Comparison of ENCODE assay signal across 9 cellular contexts in genomic region chr3:170178631-170179030, GRCh38. TPM values are rescaled to one million over a fixed set of nuclear protein-coding genes. Genes with fewer than 3 reads are reported as not detected.
DNase-seq lines count a peak whose midpoint lies in the region; ATAC-seq and TF ChIP-seq lines count a peak whose summit lies in the region.
"Had no signal": no experiment of that assay in that cellular context is flagged by ENCODE, and none has a peak within 500 bp of the region (broad histone marks: within the 10 kb centered on the region; RNA-seq: fewer than 3 reads in every experiment).

No MANE protein-coding gene starts in this region.

- intact Hi-C loops in stomach (cut with DNase I; ENCODE audit: low total_unique reads), result no loop called here
- intact Hi-C loops in thyroid gland (cut with DNase I), result no loop called here

- DNase-seq in activated CD4-positive, CD25-positive, alpha-beta regulatory T cell (lab: John Stamatoyannopoulos, UW), result peak; percentile 2 to 27 (median 7)
- no peak for DNase-seq in activated CD4-positive, CD25-positive, alpha-beta regulatory T cell treated with anti-CD3 and anti-CD28 coated beads, Interleukin-2, amount 50 U/mL, for 72 hours
- DNase-seq in activated CD4-positive, alpha-beta T cell treated with anti-CD3 and anti-CD28 coated beads for 48 hours, result peak; percentile 52
- DNase-seq in glutamatergic neuron (no peak), stomach (no peak), GM10266 (ENCODE audit: extremely low spot score) (no peak), thyroid gland (no peak)
- DNase-seq: NCI-H1930 had no signal

- H3K36me3 Mint-ChIP-seq in glutamatergic neuron (ENCODE audit: unreplicated experiment), result peaks cover 4% of the 10 kb centered on the region

- TF ChIP-seq POLR2A in stomach (IDR thresholded peaks at IDR 0.05) (no peak), thyroid gland (IDR thresholded peaks at IDR 0.05) (no peak)

- no peaks in the 10 kb centered on the region for H3K27me3 Mint-ChIP-seq in glutamatergic neuron (ENCODE audit: unreplicated experiment)

- WGBS in stomach, 5 donors, result 28 to 49% (median 34%) methylated on average over 3 of the region's 3 CpGs
- WGBS in thyroid gland, 2 donors, result 81 to 89% methylated on average over 3 of the region's 3 CpGs

- H3K36me3 ChIP-seq in stomach, result peaks cover 21 to 49% (median 48%) of the 10 kb centered on the region in 4 donors
- peaks cover 19 to 22% of the 10 kb centered on the region in 2 donors for H3K36me3 ChIP-seq in thyroid gland

- no peak overlapping the region for H3K4me3 Mint-ChIP-seq in glutamatergic neuron (ENCODE audit: unreplicated experiment)

- peak overlapping the region; percentile 1 for H3K27ac Mint-ChIP-seq in glutamatergic neuron (ENCODE audit: unreplicated experiment)

- no peak for ATAC-seq in GM19328 (IDR thresholded peaks at IDR 0.05; ENCODE audit: unreplicated experiment)

- H3K4me3 ChIP-seq in stomach, result peak overlapping the region in 2 of 4 donors; percentile 72 to 76
- no peak overlapping the region for H3K4me3 ChIP-seq in thyroid gland (replicated peaks in 1 of 3)

- H3K9me3 ChIP-seq in stomach, result no peaks in the 10 kb centered on the region
- H3K9me3 ChIP-seq in thyroid gland, result no peaks in the 10 kb centered on the region

- H3K4me1 ChIP-seq in stomach (peaks cover 9 to 69% (median 56%) of the 10 kb centered on the region in 4 donors), thyroid gland (peaks cover 13 to 18% of the 10 kb centered on the region in 2 donors)

- H3K27me3 ChIP-seq in stomach, result no peaks in the 10 kb centered on the region
- no peaks in the 10 kb centered on the region for H3K27me3 ChIP-seq in thyroid gland

- peaks cover 11% of the 10 kb centered on the region for H3K4me1 Mint-ChIP-seq in glutamatergic neuron (ENCODE audit: low read depth, unreplicated experiment)

- peak overlapping the region in 3 of 5 donors; percentile 23 to 97 (median 30) for H3K27ac ChIP-seq in stomach
- H3K27ac ChIP-seq in thyroid gland, result no peak overlapping the region

- H3K9me3 Mint-ChIP-seq in glutamatergic neuron (ENCODE audit: unreplicated experiment), result peaks cover 4% of the 10 kb centered on the region

- TF ChIP-seq EP300 in stomach (IDR thresholded peaks at IDR 0.05), result no peak

- no peak for TF ChIP-seq CTCF in glutamatergic neuron (IDR thresholded peaks at IDR 0.05; ENCODE audit: partially characterized antibody, unreplicated experiment)
- TF ChIP-seq CTCF in stomach (IDR thresholded peaks at IDR 0.05), result no peak
- no peak for TF ChIP-seq CTCF in GM10266 (IDR thresholded peaks at IDR 0.05; ENCODE audit: control insufficient read depth, insufficient read depth, low read depth, missing control alignments)
- no peak for TF ChIP-seq CTCF in thyroid gland (IDR thresholded peaks at IDR 0.05)

RNA-seq across cellular contexts. Expression of gene PHC3, which starts 2.9 kb away (rescaled TPM):
- total RNA-seq in glutamatergic neuron (ENCODE audit: unreplicated experiment) (31.9 TPM), stomach (100 to 1,000 TPM in 4 of 5 donors, 10 to 100 TPM in 1; 78.4 to 253 (median 111) TPM), thyroid gland (100 to 1,000 TPM in 2 of 4 donors, 10 to 100 TPM in 2; 73.1 to 128 (median 93.7) TPM)
- polyA plus RNA-seq in stomach, result 1 to 10 TPM; 4.7 to 7.2 (median 4.7) TPM

RNA-seq across cellular contexts. Expression of gene PRKCI, which starts 43.6 kb away (rescaled TPM):
- total RNA-seq in glutamatergic neuron (ENCODE audit: unreplicated experiment) (175 TPM), stomach (100 to 1,000 TPM in 1 of 5 donors, 10 to 100 TPM in 4; 17.9 to 141 (median 39.7) TPM), thyroid gland (10 to 100 TPM; 74.9 to 85.0 (median 76.6) TPM)
- polyA plus RNA-seq in stomach, result 10 to 100 TPM; 15.5 to 51.2 (median 17.6) TPM

Comparison
In these comparisons a context has a peak if more than half of its experiments do, and no peak if none do; other contexts are left out.
1. DNase-seq: peak in activated CD4-positive, CD25-positive, alpha-beta regulatory T cell (4 of 4) and activated CD4-positive, alpha-beta T cell treated with anti-CD3 and anti-CD28 coated beads for 48 hours (single experiment); none in activated CD4-positive, CD25-positive, alpha-beta regulatory T cell treated with anti-CD3 and anti-CD28 coated beads, Interleukin-2, amount 50 U/mL, for 72 hours (single experiment), glutamatergic neuron (single experiment), stomach (single experiment), GM10266 (single experiment) and thyroid gland (0 of 2).
2. H3K27ac ChIP-seq: peak in stomach (3 of 5); none in thyroid gland (0 of 3).